8 cellular contexts compared by ENCODE assay signal in the genomic region with DNA sequence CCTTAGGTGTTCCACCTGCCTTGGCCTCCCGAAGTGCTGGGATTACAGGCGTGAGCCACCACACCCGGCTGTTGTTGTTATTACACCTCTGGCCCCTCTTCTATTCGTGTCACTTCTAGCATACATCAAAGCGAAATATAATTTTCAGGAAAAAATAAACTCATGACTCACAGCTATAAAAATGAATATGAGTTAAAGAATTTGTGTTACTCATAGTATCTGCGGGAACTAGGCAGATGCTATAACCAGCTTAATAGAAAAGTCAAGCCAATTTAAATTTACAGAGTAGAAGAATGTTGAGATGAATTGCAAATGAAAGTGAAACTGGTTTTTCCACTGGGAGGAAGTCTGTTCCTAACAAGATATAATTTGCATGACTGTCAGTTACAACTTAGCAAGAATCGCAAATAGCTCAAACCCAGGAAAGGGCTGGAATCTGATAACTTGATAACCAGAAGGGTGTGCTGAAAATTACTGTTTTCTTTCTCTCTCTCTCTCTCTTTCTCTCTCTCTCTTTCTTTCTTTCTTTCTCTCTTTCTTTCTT. TPM values are rescaled to one million over a fixed set of nuclear protein-coding genes. Genes with fewer than 3 reads are reported as not detected.
A peak's percentile ranks its signal among the peaks of the same experiment; 100 is the strongest.
DNase-seq lines count a peak whose midpoint lies in the region; ATAC-seq, FAIRE-seq and TF ChIP-seq lines count a peak whose summit lies in the region.

No MANE protein-coding gene starts in this region.

- peak overlapping the region; percentile 77 for H3K4me3 Mint-ChIP-seq in T-helper 2 cell treated with Interferon-gamma antibody and Interleukin-4, amounts not matched to agents 5 μg/mL and 100 μg/mL, for 36 hours

- peaks cover 2% of the 10 kb centered on the region for H3K27me3 Mint-ChIP-seq in T-helper 2 cell treated with Interferon-gamma antibody and Interleukin-4, amounts not matched to agents 5 μg/mL and 100 μg/mL, for 36 hours (ENCODE audit: low read depth)

- no peaks in the 10 kb centered on the region for H3K79me2 ChIP-seq in HepG2 (ENCODE audit: insufficient read depth, low read length)
- no peaks in the 10 kb centered on the region for H3K79me2 ChIP-seq in smooth muscle cell (ENCODE audit: low read depth)

- TF ChIP-seq CTCF in liver (IDR thresholded peaks at IDR 0.05; ENCODE audit: low read depth, low read length, missing input control) (no peak), HepG2 (CRISPR knock-in tag; IDR thresholded peaks at IDR 0.05) (no peak), fibroblast of villous mesenchyme (IDR thresholded peaks at IDR 0.05; ENCODE audit: insufficient read depth, low read depth, low read length) (no peak), suprapubic skin (IDR thresholded peaks at IDR 0.05) (no peak), smooth muscle cell (IDR thresholded peaks at IDR 0.05; ENCODE audit: borderline replicate concordance, insufficient read depth, poor library complexity, severe bottlenecking) (no peak)

- FAIRE-seq in HepG2 (lab: Jason Lieb, UNC) = no peak

- H3K9ac ChIP-seq in liver (ENCODE audit: low read depth in 1 of 2, low read length in 2 of 2) (no peak overlapping the region), HepG2 (ENCODE audit: insufficient read depth, low read depth, low read length) (no peak overlapping the region), smooth muscle cell (ENCODE audit: low read depth) (no peak overlapping the region)

- no peaks in the 10 kb centered on the region for H3K4me1 ChIP-seq in liver (ENCODE audit: control insufficient read depth in 4 of 4, insufficient read depth in 4 of 4, low read length in 3 of 4)
- H3K4me1 ChIP-seq in HepG2 (ENCODE audit: insufficient read depth, low read length) = no peaks in the 10 kb centered on the region
- no peaks in the 10 kb centered on the region for H3K4me1 ChIP-seq in suprapubic skin
- no peaks in the 10 kb centered on the region for H3K4me1 ChIP-seq in smooth muscle cell (ENCODE audit: low read depth)

- TF ChIP-seq RAD21 in liver (IDR thresholded peaks at IDR 0.05) (no peak), HepG2 (CRISPR knock-in tag; IDR thresholded peaks at IDR 0.05) (no peak)

- no peaks in the 10 kb centered on the region for H4K20me1 ChIP-seq in HepG2 (ENCODE audit: insufficient read depth, low read length)
- no peaks in the 10 kb centered on the region for H4K20me1 ChIP-seq in smooth muscle cell (ENCODE audit: low read depth)

- H3K9me3 Mint-ChIP-seq in T-helper 2 cell treated with Interferon-gamma antibody and Interleukin-4, amounts not matched to agents 5 μg/mL and 100 μg/mL, for 36 hours = peaks cover 5% of the 10 kb centered on the region

- H3K27me3 ChIP-seq in liver (ENCODE audit: control insufficient read depth in 4 of 4, insufficient read depth in 4 of 4, low read length in 3 of 4) (no peaks in the 10 kb centered on the region), HepG2 (ENCODE audit: control insufficient read depth in 1 of 2, insufficient read depth in 2 of 2, low read length in 2 of 2) (no peaks in the 10 kb centered on the region), suprapubic skin (no peaks in the 10 kb centered on the region), smooth muscle cell (ENCODE audit: low read depth) (no peaks in the 10 kb centered on the region)

- BruUV-seq in HepG2 (replicated peaks; lab: Mats Ljungman, UMichigan) = no TSS peak

- 36% methylated on average over 7 of the region's 7 CpGs for whole genome bisulfite sequencing in liver
- WGBS in HepG2 (ENCODE audit: low lambda C conversion rate) = 20% methylated on average over 7 of the region's 7 CpGs
- 33% methylated on average over 7 of the region's 7 CpGs for WGBS in suprapubic skin
- WGBS in smooth muscle cell (ENCODE audit: low lambda C conversion rate) = 63% methylated on average over 7 of the region's 7 CpGs

- no peak overlapping the region for H3K4me2 ChIP-seq in HepG2 (ENCODE audit: low read depth, low read length)
- H3K4me2 ChIP-seq in smooth muscle cell = no peak overlapping the region

- H3K4me3 ChIP-seq in liver (ENCODE audit: low read depth in 1 of 3, low read length in 3 of 3) (peak overlapping the region in 2 of 3 donors; percentile 14 to 37), HepG2 (replicated peaks in 1 of 3; ENCODE audit: insufficient read depth in 1 of 3, low read depth in 2 of 3, low read length in 3 of 3) (no peak overlapping the region), fibroblast of villous mesenchyme (ENCODE audit: low read depth, low read length) (peak overlapping the region; percentile 36), suprapubic skin (peak overlapping the region; percentile 30), smooth muscle cell (no peak overlapping the region)

- H3K27ac Mint-ChIP-seq in T-helper 2 cell treated with Interferon-gamma antibody and Interleukin-4, amounts not matched to agents 5 μg/mL and 100 μg/mL, for 36 hours = peak overlapping the region; percentile 50

- H3K4me1 Mint-ChIP-seq in T-helper 2 cell treated with Interferon-gamma antibody and Interleukin-4, amounts not matched to agents 5 μg/mL and 100 μg/mL, for 36 hours (ENCODE audit: low read depth) = peaks cover 8% of the 10 kb centered on the region

- DNase-seq in HepG2 (ENCODE audit: low spot score) = no peak
- peak; percentile 11 for DNase-seq in T-helper 2 cell treated with Interferon-gamma antibody and Interleukin-4, amounts not matched to agents 5 μg/mL and 100 μg/mL, for 36 hours (ENCODE audit: low spot score)
- peak; percentile 53 for DNase-seq in fibroblast of villous mesenchyme (ENCODE audit: low read depth)
- no peak for DNase-seq in suprapubic skin (ENCODE audit: low spot score in 2 of 2)
- DNase-seq in smooth muscle cell (lab: John Stamatoyannopoulos, UW; ENCODE audit: unreplicated experiment) = no peak
- DNase-seq in germinal center (ENCODE audit: low spot score) = no peak

- H3K36me3 ChIP-seq in liver (ENCODE audit: control insufficient read depth in 4 of 4, insufficient read depth in 3 of 4, low read depth in 1 of 4, low read length in 3 of 4) (no peaks in the 10 kb centered on the region), HepG2 (replicated peaks in 1 of 2; ENCODE audit: control insufficient read depth in 1 of 2, insufficient read depth in 2 of 2, low read length in 2 of 2) (no peaks in the 10 kb centered on the region), suprapubic skin (no peaks in the 10 kb centered on the region), smooth muscle cell (ENCODE audit: low read depth) (no peaks in the 10 kb centered on the region)

- POLR2A ChIA-PET in HepG2 (lab: Yijun Ruan, JAX) = no interaction called here

- CTCF ChIA-PET in HepG2 (lab: Yijun Ruan, JAX; ENCODE audit: low intra/inter-chr PET ratio, low total read pairs) = no interaction called here

- no peaks in the 10 kb centered on the region for H3K36me3 Mint-ChIP-seq in T-helper 2 cell treated with Interferon-gamma antibody and Interleukin-4, amounts not matched to agents 5 μg/mL and 100 μg/mL, for 36 hours (ENCODE audit: low read depth)

- no peaks in the 10 kb centered on the region for H3F3A ChIP-seq in smooth muscle cell (ENCODE audit: low read depth)

- no peak for TF ChIP-seq EP300 in HepG2 (IDR thresholded peaks at IDR 0.05; ENCODE audit: low read depth in 2 of 2, low read length in 2 of 2)
- TF ChIP-seq EP300 in HepG2 (CRISPR knock-in tag; IDR thresholded peaks at IDR 0.05; ENCODE audit: borderline replicate concordance) = no peak
- no peak for TF ChIP-seq EP300 in suprapubic skin (IDR thresholded peaks at IDR 0.05)

- intact Hi-C loops in HepG2 (cut with micrococcal nuclease; ENCODE audit: unreplicated experiment) = no loop called here

- TF ChIP-seq POLR2A in HepG2 (IDR thresholded peaks at IDR 0.05; ENCODE audit: insufficient read depth in 1 of 2, low read depth in 2 of 2, low read length in 2 of 2) = no peak
- no peak for TF ChIP-seq POLR2A in suprapubic skin (IDR thresholded peaks at IDR 0.05)

- ATAC-seq in HepG2 = no peak
- ATAC-seq in GM21447 (IDR thresholded peaks at IDR 0.05; ENCODE audit: unreplicated experiment) = no peak

- H2AFZ ChIP-seq in HepG2 (ENCODE audit: low read length) = no peak overlapping the region
- no peak overlapping the region for H2AFZ ChIP-seq in smooth muscle cell (ENCODE audit: low read depth)

- in situ Hi-C loops in HepG2 (cut with HindIII; ENCODE audit: extremely low pct_ligation_motif_present, low pct_unique_long_range_greater_than_20kb) = no loop called here

- H3K27ac ChIP-seq in liver (ENCODE audit: low read depth in 1 of 2, low read length in 2 of 2) (no peak overlapping the region), HepG2 (ENCODE audit: extremely low read length, insufficient read depth, low read length) (no peak overlapping the region), suprapubic skin (no peak overlapping the region), smooth muscle cell (ENCODE audit: low read depth) (no peak overlapping the region)

- H3K9me3 ChIP-seq in liver (ENCODE audit: control insufficient read depth in 4 of 4, low read length in 3 of 4) (peaks cover 0 to 4% (median 0%) of the 10 kb centered on the region in 4 donors), HepG2 (ENCODE audit: low read length) (peaks cover 31% of the 10 kb centered on the region), suprapubic skin (no peaks in the 10 kb centered on the region), smooth muscle cell (replicated peaks; ENCODE audit: low read depth) (peaks cover 6% of the 10 kb centered on the region)

RNA-seq across cellular contexts. Expression of gene OR2W3, which starts 11.2 kb away (rescaled TPM):
- total RNA-seq in liver = 10 to 100 TPM in 1 of 2 donors, not detected in 1; 13.4 TPM
- not detected for polyA plus RNA-seq in liver
- not detected in 2 replicates for total RNA-seq in HepG2 (2016; rRNA removed; fragmentation: Illumina TruSeq; extraction: Trizol)
- total RNA-seq in HepG2 (2016; cell fraction: cytosol; rRNA removed; fragmentation: Illumina TruSeq; extraction: Trizol; ENCODE audit: low read depth) = not detected in 2 replicates
- total RNA-seq in HepG2 (2016; cell fraction: insoluble cytoplasmic fraction; rRNA removed; fragmentation: Illumina TruSeq; extraction: Trizol) = not detected in 2 replicates
- not detected in 2 replicates for total RNA-seq in HepG2 (2016; cell fraction: membrane; rRNA removed; fragmentation: Illumina TruSeq; extraction: Trizol)
- not detected in 2 replicates for total RNA-seq in HepG2 (2016; cell fraction: nucleus; rRNA removed; fragmentation: Illumina TruSeq; extraction: Trizol)
- polyA plus RNA-seq in HepG2 (2011; rRNA removed) = not detected in 2 replicates
- polyA plus RNA-seq in HepG2 (2011; cell fraction: cytosol; rRNA removed) = not detected in 2 replicates
- not detected in 2 replicates for polyA plus RNA-seq in HepG2 (2011; cell fraction: nucleus; rRNA removed)
- not detected in 2 replicates for polyA plus RNA-seq in HepG2 (2012)
- not detected in 2 replicates for polyA plus RNA-seq in HepG2 (2016; cell fraction: cytosol; fragmentation: Illumina TruSeq; extraction: Trizol; ENCODE audit: low read depth)
- not detected in 2 replicates for polyA plus RNA-seq in HepG2 (2016; cell fraction: insoluble cytoplasmic fraction; fragmentation: Illumina TruSeq; extraction: Trizol; ENCODE audit: low read depth)
- polyA plus RNA-seq in HepG2 (2016; cell fraction: membrane; fragmentation: Illumina TruSeq; extraction: Trizol; ENCODE audit: low read depth) = not detected in 2 replicates
- polyA plus RNA-seq in HepG2 (2016; cell fraction: nucleus; fragmentation: Illumina TruSeq; extraction: Trizol; ENCODE audit: insufficient read depth, low read depth) = not detected in 2 replicates
- polyA minus RNA-seq in HepG2 (2011; rRNA and poly(A)+ RNA removed; ENCODE audit: low replicate concordance) = not detected in 2 replicates
- polyA minus RNA-seq in HepG2 (2011; cell fraction: cytosol; rRNA and poly(A)+ RNA removed) = not detected in 2 replicates
- not detected in 2 replicates for polyA minus RNA-seq in HepG2 (2011; cell fraction: nucleus; rRNA and poly(A)+ RNA removed)
- total RNA-seq in fibroblast of villous mesenchyme = 0.86 and 0.97 TPM in 2 replicates
- total RNA-seq in suprapubic skin = 1 to 10 TPM in 2 of 4 donors, under 1 TPM in 1, not detected in 1; 0.81 to 3.1 (median 1.2) TPM
- 0.18 TPM in 1 of 2 replicates, not detected in the other for total RNA-seq in smooth muscle cell
- polyA plus RNA-seq in smooth muscle cell = not detected in 2 replicates

RNA-seq across cellular contexts. Expression of gene OR2T8, which starts 13.5 kb away (rescaled TPM):
- under 1 TPM in 1 of 2 donors, not detected in 1; 0.70 TPM for total RNA-seq in liver
- not detected for polyA plus RNA-seq in liver
- not detected in 2 replicates for total RNA-seq in HepG2 (2016; rRNA removed; fragmentation: Illumina TruSeq; extraction: Trizol)
- not detected in 2 replicates for total RNA-seq in HepG2 (2016; cell fraction: cytosol; rRNA removed; fragmentation: Illumina TruSeq; extraction: Trizol; ENCODE audit: low read depth)
- not detected in 2 replicates for total RNA-seq in HepG2 (2016; cell fraction: insoluble cytoplasmic fraction; rRNA removed; fragmentation: Illumina TruSeq; extraction: Trizol)
- total RNA-seq in HepG2 (2016; cell fraction: membrane; rRNA removed; fragmentation: Illumina TruSeq; extraction: Trizol) = not detected in 2 replicates
- not detected in 2 replicates for total RNA-seq in HepG2 (2016; cell fraction: nucleus; rRNA removed; fragmentation: Illumina TruSeq; extraction: Trizol)
- polyA plus RNA-seq in HepG2 (2011; rRNA removed) = not detected in 2 replicates
- polyA plus RNA-seq in HepG2 (2011; cell fraction: cytosol; rRNA removed) = not detected in 2 replicates
- polyA plus RNA-seq in HepG2 (2011; cell fraction: nucleus; rRNA removed) = not detected in 2 replicates
- not detected in 2 replicates for polyA plus RNA-seq in HepG2 (2012)
- not detected in 2 replicates for polyA plus RNA-seq in HepG2 (2016; cell fraction: cytosol; fragmentation: Illumina TruSeq; extraction: Trizol; ENCODE audit: low read depth)
- polyA plus RNA-seq in HepG2 (2016; cell fraction: insoluble cytoplasmic fraction; fragmentation: Illumina TruSeq; extraction: Trizol; ENCODE audit: low read depth) = not detected in 2 replicates
- not detected in 2 replicates for polyA plus RNA-seq in HepG2 (2016; cell fraction: membrane; fragmentation: Illumina TruSeq; extraction: Trizol; ENCODE audit: low read depth)
- polyA plus RNA-seq in HepG2 (2016; cell fraction: nucleus; fragmentation: Illumina TruSeq; extraction: Trizol; ENCODE audit: insufficient read depth, low read depth) = not detected in 2 replicates
- polyA minus RNA-seq in HepG2 (2011; rRNA and poly(A)+ RNA removed; ENCODE audit: low replicate concordance) = not detected in 2 replicates
- polyA minus RNA-seq in HepG2 (2011; cell fraction: cytosol; rRNA and poly(A)+ RNA removed) = not detected in 2 replicates
- not detected in 2 replicates for polyA minus RNA-seq in HepG2 (2011; cell fraction: nucleus; rRNA and poly(A)+ RNA removed)
- not detected in 2 replicates for total RNA-seq in fibroblast of villous mesenchyme
- not detected for total RNA-seq in suprapubic skin
- not detected in 2 replicates for total RNA-seq in smooth muscle cell
- not detected in 2 replicates for polyA plus RNA-seq in smooth muscle cell

RNA-seq across cellular contexts. Expression of gene OR2AJ1, which starts 18.1 kb away (rescaled TPM):
- total RNA-seq in liver (not detected), HepG2 (2016; rRNA removed; fragmentation: Illumina TruSeq; extraction: Trizol) (not detected in 2 replicates), fibroblast of villous mesenchyme (not detected in 2 replicates), suprapubic skin (not detected), smooth muscle cell (not detected in 2 replicates)
- polyA plus RNA-seq in liver (not detected), HepG2 (2011; rRNA removed) (not detected in 2 replicates), smooth muscle cell (not detected in 2 replicates)
- total RNA-seq in HepG2 (2016; cell fraction: cytosol; rRNA removed; fragmentation: Illumina TruSeq; extraction: Trizol; ENCODE audit: low read depth) = not detected in 2 replicates
- not detected in 2 replicates for total RNA-seq in HepG2 (2016; cell fraction: insoluble cytoplasmic fraction; rRNA removed; fragmentation: Illumina TruSeq; extraction: Trizol)
- not detected in 2 replicates for total RNA-seq in HepG2 (2016; cell fraction: membrane; rRNA removed; fragmentation: Illumina TruSeq; extraction: Trizol)
- total RNA-seq in HepG2 (2016; cell fraction: nucleus; rRNA removed; fragmentation: Illumina TruSeq; extraction: Trizol) = not detected in 2 replicates
- not detected in 2 replicates for polyA plus RNA-seq in HepG2 (2011; cell fraction: cytosol; rRNA removed)
- not detected in 2 replicates for polyA plus RNA-seq in HepG2 (2011; cell fraction: nucleus; rRNA removed)
- polyA plus RNA-seq in HepG2 (2012) = not detected in 2 replicates
- not detected in 2 replicates for polyA plus RNA-seq in HepG2 (2016; cell fraction: cytosol; fragmentation: Illumina TruSeq; extraction: Trizol; ENCODE audit: low read depth)
- not detected in 2 replicates for polyA plus RNA-seq in HepG2 (2016; cell fraction: insoluble cytoplasmic fraction; fragmentation: Illumina TruSeq; extraction: Trizol; ENCODE audit: low read depth)
- polyA plus RNA-seq in HepG2 (2016; cell fraction: membrane; fragmentation: Illumina TruSeq; extraction: Trizol; ENCODE audit: low read depth) = not detected in 2 replicates
- not detected in 2 replicates for polyA plus RNA-seq in HepG2 (2016; cell fraction: nucleus; fragmentation: Illumina TruSeq; extraction: Trizol; ENCODE audit: insufficient read depth, low read depth)
- polyA minus RNA-seq in HepG2 (2011; rRNA and poly(A)+ RNA removed; ENCODE audit: low replicate concordance) = not detected in 2 replicates
- not detected in 2 replicates for polyA minus RNA-seq in HepG2 (2011; cell fraction: cytosol; rRNA and poly(A)+ RNA removed)
- not detected in 2 replicates for polyA minus RNA-seq in HepG2 (2011; cell fraction: nucleus; rRNA and poly(A)+ RNA removed)

RNA-seq across cellular contexts. Expression of gene OR2L8, which starts 42.1 kb away (rescaled TPM):
- total RNA-seq in liver = under 1 TPM; 0.08 to 0.09 TPM
- polyA plus RNA-seq in liver = not detected
- not detected in 2 replicates for total RNA-seq in HepG2 (2016; rRNA removed; fragmentation: Illumina TruSeq; extraction: Trizol)
- total RNA-seq in HepG2 (2016; cell fraction: cytosol; rRNA removed; fragmentation: Illumina TruSeq; extraction: Trizol; ENCODE audit: low read depth) = not detected in 2 replicates
- not detected in 2 replicates for total RNA-seq in HepG2 (2016; cell fraction: insoluble cytoplasmic fraction; rRNA removed; fragmentation: Illumina TruSeq; extraction: Trizol)
- not detected in 2 replicates for total RNA-seq in HepG2 (2016; cell fraction: membrane; rRNA removed; fragmentation: Illumina TruSeq; extraction: Trizol)
- not detected in 2 replicates for total RNA-seq in HepG2 (2016; cell fraction: nucleus; rRNA removed; fragmentation: Illumina TruSeq; extraction: Trizol)
- polyA plus RNA-seq in HepG2 (2011; rRNA removed) = not detected in 2 replicates
- not detected in 2 replicates for polyA plus RNA-seq in HepG2 (2011; cell fraction: cytosol; rRNA removed)
- polyA plus RNA-seq in HepG2 (2011; cell fraction: nucleus; rRNA removed) = not detected in 2 replicates
- polyA plus RNA-seq in HepG2 (2012) = not detected in 2 replicates
- polyA plus RNA-seq in HepG2 (2016; cell fraction: cytosol; fragmentation: Illumina TruSeq; extraction: Trizol; ENCODE audit: low read depth) = not detected in 2 replicates
- polyA plus RNA-seq in HepG2 (2016; cell fraction: insoluble cytoplasmic fraction; fragmentation: Illumina TruSeq; extraction: Trizol; ENCODE audit: low read depth) = not detected in 2 replicates
- not detected in 2 replicates for polyA plus RNA-seq in HepG2 (2016; cell fraction: membrane; fragmentation: Illumina TruSeq; extraction: Trizol; ENCODE audit: low read depth)
- polyA plus RNA-seq in HepG2 (2016; cell fraction: nucleus; fragmentation: Illumina TruSeq; extraction: Trizol; ENCODE audit: insufficient read depth, low read depth) = not detected in 2 replicates
- polyA minus RNA-seq in HepG2 (2011; rRNA and poly(A)+ RNA removed; ENCODE audit: low replicate concordance) = not detected in 2 replicates
- not detected in 2 replicates for polyA minus RNA-seq in HepG2 (2011; cell fraction: cytosol; rRNA and poly(A)+ RNA removed)
- not detected in 2 replicates for polyA minus RNA-seq in HepG2 (2011; cell fraction: nucleus; rRNA and poly(A)+ RNA removed)
- total RNA-seq in fibroblast of villous mesenchyme = not detected in 2 replicates
- under 1 TPM in 1 of 4 donors, not detected in 3; 0.97 TPM for total RNA-seq in suprapubic skin
- not detected in 2 replicates for total RNA-seq in smooth muscle cell
- polyA plus RNA-seq in smooth muscle cell = not detected in 2 replicates

RNA-seq across cellular contexts. Expression of gene TRIM58, which starts 49.6 kb away (rescaled TPM):
- total RNA-seq in liver = 10 to 100 TPM in 1 of 2 donors, under 1 TPM in 1; 0.17 to 88.7 TPM
- polyA plus RNA-seq in liver = under 1 TPM; 0.06 to 0.10 TPM
- total RNA-seq in HepG2 (2016; rRNA removed; fragmentation: Illumina TruSeq; extraction: Trizol) = not detected in 2 replicates
- not detected in 2 replicates for total RNA-seq in HepG2 (2016; cell fraction: cytosol; rRNA removed; fragmentation: Illumina TruSeq; extraction: Trizol; ENCODE audit: low read depth)
- not detected in 2 replicates for total RNA-seq in HepG2 (2016; cell fraction: insoluble cytoplasmic fraction; rRNA removed; fragmentation: Illumina TruSeq; extraction: Trizol)
- total RNA-seq in HepG2 (2016; cell fraction: membrane; rRNA removed; fragmentation: Illumina TruSeq; extraction: Trizol) = not detected in 2 replicates
- not detected in 2 replicates for total RNA-seq in HepG2 (2016; cell fraction: nucleus; rRNA removed; fragmentation: Illumina TruSeq; extraction: Trizol)
- polyA plus RNA-seq in HepG2 (2011; rRNA removed) = not detected in 2 replicates
- not detected in 2 replicates for polyA plus RNA-seq in HepG2 (2011; cell fraction: cytosol; rRNA removed)
- not detected in 2 replicates for polyA plus RNA-seq in HepG2 (2011; cell fraction: nucleus; rRNA removed)
- polyA plus RNA-seq in HepG2 (2012) = not detected in 2 replicates
- not detected in 2 replicates for polyA plus RNA-seq in HepG2 (2016; cell fraction: cytosol; fragmentation: Illumina TruSeq; extraction: Trizol; ENCODE audit: low read depth)
- not detected in 2 replicates for polyA plus RNA-seq in HepG2 (2016; cell fraction: insoluble cytoplasmic fraction; fragmentation: Illumina TruSeq; extraction: Trizol; ENCODE audit: low read depth)
- not detected in 2 replicates for polyA plus RNA-seq in HepG2 (2016; cell fraction: membrane; fragmentation: Illumina TruSeq; extraction: Trizol; ENCODE audit: low read depth)
- polyA plus RNA-seq in HepG2 (2016; cell fraction: nucleus; fragmentation: Illumina TruSeq; extraction: Trizol; ENCODE audit: insufficient read depth, low read depth) = not detected in 2 replicates
- not detected in 2 replicates for polyA minus RNA-seq in HepG2 (2011; rRNA and poly(A)+ RNA removed; ENCODE audit: low replicate concordance)
- not detected in 2 replicates for polyA minus RNA-seq in HepG2 (2011; cell fraction: cytosol; rRNA and poly(A)+ RNA removed)
- polyA minus RNA-seq in HepG2 (2011; cell fraction: nucleus; rRNA and poly(A)+ RNA removed) = not detected in 2 replicates
- total RNA-seq in fibroblast of villous mesenchyme = 0.97 and 3.5 TPM in 2 replicates
- 1 to 10 TPM in 1 of 4 donors, under 1 TPM in 3; 0.59 to 7.9 (median 0.87) TPM for total RNA-seq in suprapubic skin
- not detected in 2 replicates for total RNA-seq in smooth muscle cell
- polyA plus RNA-seq in smooth muscle cell = 0.37 TPM in 1 of 2 replicates, not detected in the other

Comparison
In these comparisons a context has a peak if more than half of its experiments do, and no peak if none do; other contexts are left out.
1. H3K4me3 ChIP-seq: peak in liver (2 of 3), fibroblast of villous mesenchyme (single experiment) and suprapubic skin (single experiment); none in HepG2 (0 of 3) and smooth muscle cell (single experiment).
2. DNase-seq: peak in T-helper 2 cell treated with Interferon-gamma antibody and Interleukin-4, amounts not matched to agents 5 μg/mL and 100 μg/mL, for 36 hours (single experiment) and fibroblast of villous mesenchyme (single experiment); none in HepG2 (single experiment), suprapubic skin (0 of 2), smooth muscle cell (single experiment) and germinal center (single experiment).